ENCODE assay signal across 8 cellular contexts in the genomic region with DNA sequence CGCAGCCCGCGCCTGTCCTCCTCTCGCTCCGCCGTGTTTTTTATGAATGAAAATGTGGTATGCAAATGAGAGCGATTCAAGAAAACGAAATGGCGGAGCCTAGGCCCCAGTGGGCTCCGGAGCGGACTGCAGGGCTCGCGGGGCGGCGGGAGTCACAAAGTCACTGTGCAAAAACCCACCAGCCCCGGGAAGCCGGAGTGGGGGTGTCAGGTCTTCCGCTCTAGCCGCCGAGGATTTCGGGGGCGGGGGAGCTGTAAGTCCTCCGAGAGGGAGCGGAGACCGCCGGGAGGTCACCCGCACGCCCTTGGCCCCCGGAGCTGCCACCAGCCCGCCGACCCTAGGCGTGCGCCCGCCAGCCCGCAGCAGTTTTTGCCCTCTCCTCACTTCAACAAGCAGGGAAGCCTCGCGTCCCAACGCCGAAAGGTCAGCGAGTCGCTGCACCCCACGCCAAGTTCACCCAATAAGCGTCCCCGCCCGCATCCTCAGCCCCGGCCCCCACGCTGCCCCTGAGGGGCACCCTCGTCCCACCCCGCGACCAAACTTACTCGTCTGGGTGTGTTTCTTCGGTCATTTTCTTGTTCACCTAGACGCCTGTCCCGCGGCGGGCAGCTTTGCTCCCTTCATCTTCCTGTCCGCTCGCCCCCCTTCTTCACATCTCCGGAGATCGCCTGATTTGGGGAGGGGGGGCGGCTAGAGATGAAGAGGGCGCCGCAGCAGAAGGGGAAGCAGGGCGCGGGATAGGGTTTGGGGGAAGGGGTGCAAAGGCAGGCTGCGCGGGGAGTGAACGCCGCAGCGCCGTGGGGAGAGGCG. TPM values are rescaled to one million over a fixed set of nuclear protein-coding genes. Genes with fewer than 3 reads are reported as not detected.
DNase-seq lines count a peak whose midpoint lies in the region; ATAC-seq and TF ChIP-seq lines count a peak whose summit lies in the region.

No MANE protein-coding gene starts in this region.

- ATAC-seq in HG03039 (IDR thresholded peaks at IDR 0.05; ENCODE audit: unreplicated experiment): peak; percentile 21

- H3K4me1 ChIP-seq in mucosa of rectum (ENCODE audit: control insufficient read depth in 2 of 2, insufficient read depth in 2 of 2, low read length in 2 of 2) (peaks cover 13 to 18% of the 10 kb centered on the region in 2 donors), stomach smooth muscle (ENCODE audit: control insufficient read depth, insufficient read depth, low read length) (peaks cover 13% of the 10 kb centered on the region)

- H3K9me3 ChIP-seq in mucosa of rectum (ENCODE audit: control insufficient read depth in 2 of 2, low read length in 2 of 2) (no peaks in the 10 kb centered on the region), stomach smooth muscle (ENCODE audit: control insufficient read depth in 2 of 2, low read length in 2 of 2) (no peaks in the 10 kb centered on the region)

- no peaks in the 10 kb centered on the region for H3K27me3 ChIP-seq in mucosa of rectum (ENCODE audit: control insufficient read depth in 2 of 2, insufficient read depth in 2 of 2, low read length in 2 of 2)
- H3K27me3 ChIP-seq in stomach smooth muscle (ENCODE audit: control insufficient read depth in 1 of 2, insufficient read depth in 2 of 2, low read length in 2 of 2): no peaks in the 10 kb centered on the region

- no peak for TF ChIP-seq CTCF in epithelial cell of proximal tubule (conservative IDR thresholded peaks at IDR 0.05; ENCODE audit: low read depth, low read length)

- DNase-seq in SIG-M5 treated with dmso at 0.1 percent for 504 hours (lab: John Stamatoyannopoulos, UW; ENCODE audit: unreplicated experiment): peak; percentile 53
- DNase-seq in SIG-M5 (lab: John Stamatoyannopoulos, UW): no peak
- DNase-seq in NCI-H2227 treated with DMSO at 0.1 percent for 48 hours (lab: John Stamatoyannopoulos, UW): peak; percentile 60
- DNase-seq in activated T-cell treated with anti-CD3 and anti-CD28 coated beads for 1 hour (ENCODE audit: low read depth): peak; percentile 17
- no peak for DNase-seq in epithelial cell of proximal tubule (ENCODE audit: low read depth)

- H3K4me3 ChIP-seq in epithelial cell of proximal tubule (ENCODE audit: low read depth, low read length): peak overlapping the region; percentile 74
- H3K4me3 ChIP-seq in mucosa of rectum (ENCODE audit: low read length in 2 of 2): peak overlapping the region; percentile 79 to 85
- peak overlapping the region; percentile 84 to 93 for H3K4me3 ChIP-seq in stomach smooth muscle (ENCODE audit: low read length in 2 of 2)

- H3K27ac ChIP-seq in mucosa of rectum (ENCODE audit: low read depth in 2 of 2, low read length in 2 of 2) (peak overlapping the region; percentile 94 to 95), stomach smooth muscle (ENCODE audit: low read length) (peak overlapping the region; percentile 82)

- H3K9ac ChIP-seq in mucosa of rectum (ENCODE audit: low read depth in 1 of 2, low read length in 2 of 2): peak overlapping the region; percentile 80 to 95
- H3K9ac ChIP-seq in stomach smooth muscle (ENCODE audit: low read length in 2 of 2): peak overlapping the region; percentile 78 to 82

- no peaks in the 10 kb centered on the region for H3K36me3 ChIP-seq in mucosa of rectum (ENCODE audit: control insufficient read depth in 2 of 2, insufficient read depth in 2 of 2, low read length in 2 of 2)
- no peaks in the 10 kb centered on the region for H3K36me3 ChIP-seq in stomach smooth muscle (ENCODE audit: control insufficient read depth in 2 of 2, insufficient read depth in 2 of 2, low read length in 2 of 2)

RNA-seq across cellular contexts. Expression of gene SPRED2, which starts 0.8 kb away (rescaled TPM):
- 10.5 and 11.1 TPM in 2 replicates for total RNA-seq in epithelial cell of proximal tubule

Comparison
In these comparisons a context has a peak if more than half of its experiments do, and no peak if none do; other contexts are left out.
1. DNase-seq: peak in SIG-M5 treated with dmso at 0.1 percent for 504 hours (single experiment), NCI-H2227 treated with DMSO at 0.1 percent for 48 hours (single experiment) and activated T-cell treated with anti-CD3 and anti-CD28 coated beads for 1 hour (single experiment); none in SIG-M5 (single experiment) and epithelial cell of proximal tubule (single experiment).
2. Peak in every context shown above with its lines, with median percentiles within 50 percentile points of each other: H3K4me3 ChIP-seq.